In genomic region chr9:2014148-2014547, GRCh38 we compare ENCODE assay signal across 8 cellular contexts. TPM values are rescaled to one million over a fixed set of nuclear protein-coding genes. Genes with fewer than 3 reads are reported as not detected.
A peak's percentile ranks its signal among the peaks of the same experiment; 100 is the strongest.
DNase-seq lines count a peak whose midpoint lies in the region; ATAC-seq and TF ChIP-seq lines count a peak whose summit lies in the region.

No MANE protein-coding gene starts in this region.

- peaks cover 12% of the 10 kb centered on the region for H3K27me3 Mint-ChIP-seq in activated T-cell treated with anti-CD3 and anti-CD28 coated beads, Interleukin-2, amount 50 U/mL, for 72 hours (ENCODE audit: low read depth)
- peaks cover 24% of the 10 kb centered on the region for H3K27me3 Mint-ChIP-seq in type B pancreatic cell

- no peak for TF ChIP-seq CTCF in ascending aorta (IDR thresholded peaks at IDR 0.05)
- TF ChIP-seq CTCF in liver (IDR thresholded peaks at IDR 0.05; ENCODE audit: low read depth, low read length, missing input control) = no peak
- no peak for TF ChIP-seq CTCF in type B pancreatic cell (conservative IDR thresholded peaks at IDR 0.05)

- H3K27me3 ChIP-seq in ascending aorta (no peaks in the 10 kb centered on the region), liver (ENCODE audit: control insufficient read depth in 4 of 4, insufficient read depth in 4 of 4, low read length in 3 of 4) (no peaks in the 10 kb centered on the region)

- TF ChIP-seq RAD21 in liver (IDR thresholded peaks at IDR 0.05) = no peak

- peak overlapping the region; percentile 90 to 95 for H3K9ac ChIP-seq in liver (ENCODE audit: low read depth in 1 of 2, low read length in 2 of 2)

- H3K27ac ChIP-seq in ascending aorta (peak overlapping the region; percentile 99 to 100), liver (ENCODE audit: low read depth in 1 of 2, low read length in 2 of 2) (peak overlapping the region; percentile 99 to 100)

- intact Hi-C loops in ascending aorta (cut with DNase I) = loop anchor here (2.0 kb wide), 4 partner anchors 111 to 1513 kb away; partner anchors contain the start of genes PUM3 and RFX3

- DNase-seq in activated T-cell treated with anti-CD3 and anti-CD28 coated beads, Interleukin-2, amount 50 U/mL, for 72 hours = no peak
- DNase-seq in activated T-cell treated with anti-CD3 and anti-CD28 coated beads, Interleukin-2, amount 50 U/mL, for 1 hour = no peak
- DNase-seq in ascending aorta (ENCODE audit: low spot score in 2 of 2) = no peak
- DNase-seq in type B pancreatic cell (ENCODE audit: extremely low spot score, unreplicated experiment) = no peak
- DNase-seq in globus pallidus (ENCODE audit: low spot score) = no peak
- no peak for DNase-seq in UCSD-AML1 (lab: John Stamatoyannopoulos, UW; ENCODE audit: unreplicated experiment)

- H3K4me1 Mint-ChIP-seq in activated T-cell treated with anti-CD3 and anti-CD28 coated beads, Interleukin-2, amount 50 U/mL, for 72 hours (ENCODE audit: low read depth) = peaks cover 43% of the 10 kb centered on the region
- H3K4me1 Mint-ChIP-seq in type B pancreatic cell (ENCODE audit: unreplicated experiment) = peaks cover 22% of the 10 kb centered on the region

- peak overlapping the region; percentile 99 to 100 for H3K4me3 Mint-ChIP-seq in activated T-cell treated with anti-CD3 and anti-CD28 coated beads, Interleukin-2, amount 50 U/mL, for 72 hours
- H3K4me3 Mint-ChIP-seq in type B pancreatic cell = peak overlapping the region; percentile 99

- H3K9me3 Mint-ChIP-seq in activated T-cell treated with anti-CD3 and anti-CD28 coated beads, Interleukin-2, amount 50 U/mL, for 72 hours = no peaks in the 10 kb centered on the region
- no peaks in the 10 kb centered on the region for H3K9me3 Mint-ChIP-seq in type B pancreatic cell

- ATAC-seq in activated T-cell treated with anti-CD3 and anti-CD28 coated beads, Interleukin-2, amount 50 U/mL, for 72 hours (replicated peaks in 1 of 2) = no peak
- ATAC-seq in GM18867 (IDR thresholded peaks at IDR 0.05; ENCODE audit: unreplicated experiment) = no peak

- H3K4me3 ChIP-seq in ascending aorta (peak overlapping the region; percentile 92 to 96), liver (ENCODE audit: low read depth in 1 of 3, low read length in 3 of 3) (peak overlapping the region; percentile 70 to 92 (median 74))

- H3K36me3 ChIP-seq in ascending aorta (no peaks in the 10 kb centered on the region), liver (ENCODE audit: control insufficient read depth in 4 of 4, insufficient read depth in 3 of 4, low read depth in 1 of 4, low read length in 3 of 4) (no peaks in the 10 kb centered on the region)

- H3K4me1 ChIP-seq in ascending aorta (peaks cover 0 to 11% of the 10 kb centered on the region in 2 donors), liver (ENCODE audit: control insufficient read depth in 4 of 4, insufficient read depth in 4 of 4, low read length in 3 of 4) (peaks cover 5 to 27% (median 17%) of the 10 kb centered on the region in 4 donors)

- H3K9me3 ChIP-seq in ascending aorta (no peaks in the 10 kb centered on the region), liver (ENCODE audit: control insufficient read depth in 4 of 4, low read length in 3 of 4) (no peaks in the 10 kb centered on the region)

- H3K36me3 Mint-ChIP-seq in activated T-cell treated with anti-CD3 and anti-CD28 coated beads, Interleukin-2, amount 50 U/mL, for 72 hours (ENCODE audit: insufficient read depth in 2 of 2) = peaks cover 4 to 10% of the 10 kb centered on the region in 2 donors
- no peaks in the 10 kb centered on the region for H3K36me3 Mint-ChIP-seq in type B pancreatic cell

- 6% methylated on average over 12 of the region's 12 CpGs for WGBS in liver

- H3K27ac Mint-ChIP-seq in activated T-cell treated with anti-CD3 and anti-CD28 coated beads, Interleukin-2, amount 50 U/mL, for 72 hours = no peak overlapping the region
- H3K27ac Mint-ChIP-seq in type B pancreatic cell = peak overlapping the region; percentile 100

TF ChIP-seq in liver, 16 proteins besides CTCF, POLR2A, EP300 and RAD21:
- TF ChIP-seq YY1 (IDR thresholded peaks at IDR 0.05) (no peak), FOXA1 (IDR thresholded peaks at IDR 0.05) (no peak), REST (IDR thresholded peaks at IDR 0.05) (no peak), FOXA2 (IDR thresholded peaks at IDR 0.05) (no peak), SP1 (IDR thresholded peaks at IDR 0.05) (no peak), ATF3 (IDR thresholded peaks at IDR 0.05) (no peak), NR2F2 (IDR thresholded peaks at IDR 0.05) (no peak), RXRA (IDR thresholded peaks at IDR 0.05) (no peak), HNF4G (IDR thresholded peaks at IDR 0.05) (no peak), EGR1 (IDR thresholded peaks at IDR 0.05; ENCODE audit: low read depth in 2 of 2) (no peak), GABPA (IDR thresholded peaks at IDR 0.05 in 1 of 2, conservative IDR thresholded peaks at IDR 0.05 in 1 of 2) (no peak)

RNA-seq across cellular contexts. Expression of gene SMARCA2, which starts 1.0 kb away (rescaled TPM):
- 100 to 1,000 TPM; 117 to 120 TPM for total RNA-seq in activated T-cell treated with anti-CD3 and anti-CD28 coated beads, Interleukin-2, amount 50 U/mL, for 72 hours
- total RNA-seq in ascending aorta = 160 TPM
- 10 to 100 TPM; 49.4 to 67.0 TPM for total RNA-seq in liver
- 10 to 100 TPM; 18.8 to 32.8 TPM for polyA plus RNA-seq in liver
- 131 and 174 TPM in 2 replicates for total RNA-seq in type B pancreatic cell (ENCODE audit: low replicate concordance)
